Comparison of ENCODE assay signal across 1 cellular context in the genomic region with DNA sequence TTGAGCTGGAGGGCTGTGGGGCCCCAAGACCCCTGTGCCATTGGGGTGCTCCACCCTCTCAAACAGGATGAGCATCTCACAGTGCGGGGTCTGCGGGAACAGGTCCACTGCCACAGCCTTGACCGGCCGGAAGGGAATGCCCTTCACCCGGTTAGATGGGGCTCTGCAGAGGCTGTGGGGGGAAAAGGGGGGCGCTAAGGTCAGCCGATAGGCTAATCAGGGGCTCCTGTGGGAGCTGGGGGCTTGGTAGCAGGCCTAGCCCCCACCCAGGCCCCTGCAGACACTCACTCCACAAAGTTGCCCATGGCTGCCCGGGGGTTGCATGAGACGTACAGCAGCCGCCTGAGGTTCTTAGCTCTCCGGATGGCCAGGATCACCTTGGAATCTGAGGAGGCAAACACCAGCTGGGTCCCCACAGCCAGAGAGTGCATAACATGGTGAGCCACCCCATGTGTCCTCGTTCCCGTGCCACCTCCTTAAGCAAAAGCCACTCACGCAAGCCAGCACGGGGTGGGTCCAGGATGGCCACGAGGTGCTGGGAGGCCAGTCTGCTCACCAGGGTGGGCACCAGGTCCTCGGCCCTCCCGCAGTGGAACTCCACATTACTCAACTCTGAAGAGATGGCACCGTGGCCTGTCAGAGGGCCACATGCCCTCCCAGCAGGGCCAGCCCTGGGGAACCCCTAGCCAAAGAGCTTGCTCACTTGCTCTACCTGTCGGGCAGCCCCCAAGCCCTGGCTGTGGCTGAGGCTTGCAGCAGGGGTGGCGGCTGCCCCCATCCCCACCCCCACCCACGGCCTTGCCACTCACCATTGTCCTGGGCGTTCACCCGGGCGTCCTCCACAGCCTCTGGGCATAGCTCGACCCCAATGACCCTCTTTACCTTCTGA.
TF ChIP-seq lines count a peak whose summit lies in the region.

No MANE protein-coding gene starts in this region.

TF ChIP-seq in HepG2, 621 proteins besides CTCF, POLR2A, EP300 and RAD21:
- TF ChIP-seq ZNF274 (CRISPR knock-in tag; IDR thresholded peaks at IDR 0.05), result no peak
- TF ChIP-seq PRPF4 (IDR thresholded peaks at IDR 0.05; ENCODE audit: low read depth, low read length, poor library complexity, severe bottlenecking), result no peak
- peak; percentile 3 for TF ChIP-seq RBM22 (optimal IDR thresholded peaks at IDR 0.05; ENCODE audit: low read length)
- TF ChIP-seq, protein P1, sequence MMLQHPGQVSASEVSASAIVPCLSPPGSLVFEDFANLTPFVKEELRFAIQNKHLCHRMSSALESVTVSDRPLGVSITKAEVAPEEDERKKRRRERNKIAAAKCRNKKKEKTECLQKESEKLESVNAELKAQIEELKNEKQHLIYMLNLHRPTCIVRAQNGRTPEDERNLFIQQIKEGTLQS (CRISPR knock-in tag; IDR thresholded peaks at IDR 0.05), result no peak
- TF ChIP-seq ARNT2 (CRISPR knock-in tag; IDR thresholded peaks at IDR 0.05; ENCODE audit: low read depth), result no peak
- TF ChIP-seq HNRNPL (IDR thresholded peaks at IDR 0.05; ENCODE audit: low read depth, low read length), result 0 out of 2 replicates have a peak, but pooled peaks have one; percentile 7
- TF ChIP-seq AGO1 (IDR thresholded peaks at IDR 0.05; ENCODE audit: low read depth, low read length, poor library complexity, severe bottlenecking), result peak; percentile 8
- peak; percentile 15 for TF ChIP-seq SRSF1 (optimal IDR thresholded peaks at IDR 0.05; ENCODE audit: low read depth, low read length)
- TF ChIP-seq DBP (CRISPR knock-in tag; IDR thresholded peaks at IDR 0.05; ENCODE audit: not compliant biosample characterization), result no peak
- no peak for TF ChIP-seq ZNF883 (CRISPR knock-in tag; IDR thresholded peaks at IDR 0.05; ENCODE audit: not compliant biosample characterization)
- TF ChIP-seq AGO2 (optimal IDR thresholded peaks at IDR 0.05; ENCODE audit: low read depth, low read length), result peak; percentile 87
- TF ChIP-seq, protein P2, sequence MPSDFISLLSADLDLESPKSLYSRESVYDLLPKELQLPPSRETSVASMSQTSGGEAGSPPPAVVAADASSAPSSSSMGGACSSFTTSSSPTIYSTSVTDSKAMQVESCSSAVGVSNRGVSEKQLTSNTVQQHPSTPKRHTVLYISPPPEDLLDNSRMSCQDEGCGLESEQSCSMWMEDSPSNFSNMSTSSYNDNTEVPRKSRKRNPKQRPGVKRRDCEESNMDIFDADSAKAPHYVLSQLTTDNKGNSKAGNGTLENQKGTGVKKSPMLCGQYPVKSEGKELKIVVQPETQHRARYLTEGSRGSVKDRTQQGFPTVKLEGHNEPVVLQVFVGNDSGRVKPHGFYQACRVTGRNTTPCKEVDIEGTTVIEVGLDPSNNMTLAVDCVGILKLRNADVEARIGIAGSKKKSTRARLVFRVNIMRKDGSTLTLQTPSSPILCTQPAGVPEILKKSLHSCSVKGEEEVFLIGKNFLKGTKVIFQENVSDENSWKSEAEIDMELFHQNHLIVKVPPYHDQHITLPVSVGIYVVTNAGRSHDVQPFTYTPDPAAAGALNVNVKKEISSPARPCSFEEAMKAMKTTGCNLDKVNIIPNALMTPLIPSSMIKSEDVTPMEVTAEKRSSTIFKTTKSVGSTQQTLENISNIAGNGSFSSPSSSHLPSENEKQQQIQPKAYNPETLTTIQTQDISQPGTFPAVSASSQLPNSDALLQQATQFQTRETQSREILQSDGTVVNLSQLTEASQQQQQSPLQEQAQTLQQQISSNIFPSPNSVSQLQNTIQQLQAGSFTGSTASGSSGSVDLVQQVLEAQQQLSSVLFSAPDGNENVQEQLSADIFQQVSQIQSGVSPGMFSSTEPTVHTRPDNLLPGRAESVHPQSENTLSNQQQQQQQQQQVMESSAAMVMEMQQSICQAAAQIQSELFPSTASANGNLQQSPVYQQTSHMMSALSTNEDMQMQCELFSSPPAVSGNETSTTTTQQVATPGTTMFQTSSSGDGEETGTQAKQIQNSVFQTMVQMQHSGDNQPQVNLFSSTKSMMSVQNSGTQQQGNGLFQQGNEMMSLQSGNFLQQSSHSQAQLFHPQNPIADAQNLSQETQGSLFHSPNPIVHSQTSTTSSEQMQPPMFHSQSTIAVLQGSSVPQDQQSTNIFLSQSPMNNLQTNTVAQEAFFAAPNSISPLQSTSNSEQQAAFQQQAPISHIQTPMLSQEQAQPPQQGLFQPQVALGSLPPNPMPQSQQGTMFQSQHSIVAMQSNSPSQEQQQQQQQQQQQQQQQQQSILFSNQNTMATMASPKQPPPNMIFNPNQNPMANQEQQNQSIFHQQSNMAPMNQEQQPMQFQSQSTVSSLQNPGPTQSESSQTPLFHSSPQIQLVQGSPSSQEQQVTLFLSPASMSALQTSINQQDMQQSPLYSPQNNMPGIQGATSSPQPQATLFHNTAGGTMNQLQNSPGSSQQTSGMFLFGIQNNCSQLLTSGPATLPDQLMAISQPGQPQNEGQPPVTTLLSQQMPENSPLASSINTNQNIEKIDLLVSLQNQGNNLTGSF (CRISPR knock-in tag; IDR thresholded peaks at IDR 0.05), result no peak
